ENCODE assay signal across 2 cellular contexts in the genomic region with DNA sequence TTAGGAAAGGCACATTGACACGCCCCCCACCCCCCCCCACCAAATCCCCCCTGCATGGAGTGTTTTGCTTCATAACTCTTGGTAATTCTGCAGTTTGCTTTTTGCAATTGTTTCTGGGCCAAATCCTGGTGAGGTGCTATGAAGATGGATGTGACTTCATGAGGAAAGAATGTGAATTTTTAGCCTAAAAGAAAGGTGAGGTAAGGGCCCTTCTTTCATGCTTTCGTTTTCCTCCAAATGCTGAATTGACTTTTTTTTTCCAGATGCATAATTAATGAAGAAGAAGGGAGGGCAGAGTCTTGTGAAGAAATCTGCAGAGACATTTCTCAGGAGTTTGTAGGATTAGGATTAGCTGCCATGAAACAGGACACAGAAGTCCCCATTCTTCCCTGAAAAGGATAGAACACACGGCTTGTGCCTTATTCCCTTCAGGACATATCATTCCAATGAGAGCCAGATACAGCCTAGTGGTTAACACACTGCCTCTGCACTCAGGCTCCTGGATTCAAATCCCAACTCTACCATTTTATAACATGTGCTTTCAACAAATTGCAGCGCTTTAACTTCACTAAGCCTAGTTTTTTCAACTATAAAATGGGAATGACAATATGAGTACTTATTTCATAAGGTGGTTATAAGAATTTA.
TF ChIP-seq lines count a peak whose summit lies in the region.

No MANE protein-coding gene starts in this region.

TF ChIP-seq in GM23338, 12 proteins besides CTCF, POLR2A, EP300 and RAD21 (continued from another document and continues in another):
- TF ChIP-seq CREB1 (CRISPR knock-in tag; IDR thresholded peaks at IDR 0.05; ENCODE audit: low read depth) (no peak), JUNB (IDR thresholded peaks at IDR 0.05; ENCODE audit: unreplicated experiment) (no peak), POLR2AphosphoS5 (IDR thresholded peaks at IDR 0.05; ENCODE audit: low read depth) (no peak), EZH2phosphoT487 (IDR thresholded peaks at IDR 0.05; ENCODE audit: unreplicated experiment) (no peak), EZH2 (IDR thresholded peaks at IDR 0.05; ENCODE audit: low read depth, unreplicated experiment) (no peak)
- TF ChIP-seq, protein P1, sequence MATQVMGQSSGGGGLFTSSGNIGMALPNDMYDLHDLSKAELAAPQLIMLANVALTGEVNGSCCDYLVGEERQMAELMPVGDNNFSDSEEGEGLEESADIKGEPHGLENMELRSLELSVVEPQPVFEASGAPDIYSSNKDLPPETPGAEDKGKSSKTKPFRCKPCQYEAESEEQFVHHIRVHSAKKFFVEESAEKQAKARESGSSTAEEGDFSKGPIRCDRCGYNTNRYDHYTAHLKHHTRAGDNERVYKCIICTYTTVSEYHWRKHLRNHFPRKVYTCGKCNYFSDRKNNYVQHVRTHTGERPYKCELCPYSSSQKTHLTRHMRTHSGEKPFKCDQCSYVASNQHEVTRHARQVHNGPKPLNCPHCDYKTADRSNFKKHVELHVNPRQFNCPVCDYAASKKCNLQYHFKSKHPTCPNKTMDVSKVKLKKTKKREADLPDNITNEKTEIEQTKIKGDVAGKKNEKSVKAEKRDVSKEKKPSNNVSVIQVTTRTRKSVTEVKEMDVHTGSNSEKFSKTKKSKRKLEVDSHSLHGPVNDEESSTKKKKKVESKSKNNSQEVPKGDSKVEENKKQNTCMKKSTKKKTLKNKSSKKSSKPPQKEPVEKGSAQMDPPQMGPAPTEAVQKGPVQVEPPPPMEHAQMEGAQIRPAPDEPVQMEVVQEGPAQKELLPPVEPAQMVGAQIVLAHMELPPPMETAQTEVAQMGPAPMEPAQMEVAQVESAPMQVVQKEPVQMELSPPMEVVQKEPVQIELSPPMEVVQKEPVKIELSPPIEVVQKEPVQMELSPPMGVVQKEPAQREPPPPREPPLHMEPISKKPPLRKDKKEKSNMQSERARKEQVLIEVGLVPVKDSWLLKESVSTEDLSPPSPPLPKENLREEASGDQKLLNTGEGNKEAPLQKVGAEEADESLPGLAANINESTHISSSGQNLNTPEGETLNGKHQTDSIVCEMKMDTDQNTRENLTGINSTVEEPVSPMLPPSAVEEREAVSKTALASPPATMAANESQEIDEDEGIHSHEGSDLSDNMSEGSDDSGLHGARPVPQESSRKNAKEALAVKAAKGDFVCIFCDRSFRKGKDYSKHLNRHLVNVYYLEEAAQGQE (IDR thresholded peaks at IDR 0.05; ENCODE audit: unreplicated experiment): no peak
- TF ChIP-seq, protein P2, sequence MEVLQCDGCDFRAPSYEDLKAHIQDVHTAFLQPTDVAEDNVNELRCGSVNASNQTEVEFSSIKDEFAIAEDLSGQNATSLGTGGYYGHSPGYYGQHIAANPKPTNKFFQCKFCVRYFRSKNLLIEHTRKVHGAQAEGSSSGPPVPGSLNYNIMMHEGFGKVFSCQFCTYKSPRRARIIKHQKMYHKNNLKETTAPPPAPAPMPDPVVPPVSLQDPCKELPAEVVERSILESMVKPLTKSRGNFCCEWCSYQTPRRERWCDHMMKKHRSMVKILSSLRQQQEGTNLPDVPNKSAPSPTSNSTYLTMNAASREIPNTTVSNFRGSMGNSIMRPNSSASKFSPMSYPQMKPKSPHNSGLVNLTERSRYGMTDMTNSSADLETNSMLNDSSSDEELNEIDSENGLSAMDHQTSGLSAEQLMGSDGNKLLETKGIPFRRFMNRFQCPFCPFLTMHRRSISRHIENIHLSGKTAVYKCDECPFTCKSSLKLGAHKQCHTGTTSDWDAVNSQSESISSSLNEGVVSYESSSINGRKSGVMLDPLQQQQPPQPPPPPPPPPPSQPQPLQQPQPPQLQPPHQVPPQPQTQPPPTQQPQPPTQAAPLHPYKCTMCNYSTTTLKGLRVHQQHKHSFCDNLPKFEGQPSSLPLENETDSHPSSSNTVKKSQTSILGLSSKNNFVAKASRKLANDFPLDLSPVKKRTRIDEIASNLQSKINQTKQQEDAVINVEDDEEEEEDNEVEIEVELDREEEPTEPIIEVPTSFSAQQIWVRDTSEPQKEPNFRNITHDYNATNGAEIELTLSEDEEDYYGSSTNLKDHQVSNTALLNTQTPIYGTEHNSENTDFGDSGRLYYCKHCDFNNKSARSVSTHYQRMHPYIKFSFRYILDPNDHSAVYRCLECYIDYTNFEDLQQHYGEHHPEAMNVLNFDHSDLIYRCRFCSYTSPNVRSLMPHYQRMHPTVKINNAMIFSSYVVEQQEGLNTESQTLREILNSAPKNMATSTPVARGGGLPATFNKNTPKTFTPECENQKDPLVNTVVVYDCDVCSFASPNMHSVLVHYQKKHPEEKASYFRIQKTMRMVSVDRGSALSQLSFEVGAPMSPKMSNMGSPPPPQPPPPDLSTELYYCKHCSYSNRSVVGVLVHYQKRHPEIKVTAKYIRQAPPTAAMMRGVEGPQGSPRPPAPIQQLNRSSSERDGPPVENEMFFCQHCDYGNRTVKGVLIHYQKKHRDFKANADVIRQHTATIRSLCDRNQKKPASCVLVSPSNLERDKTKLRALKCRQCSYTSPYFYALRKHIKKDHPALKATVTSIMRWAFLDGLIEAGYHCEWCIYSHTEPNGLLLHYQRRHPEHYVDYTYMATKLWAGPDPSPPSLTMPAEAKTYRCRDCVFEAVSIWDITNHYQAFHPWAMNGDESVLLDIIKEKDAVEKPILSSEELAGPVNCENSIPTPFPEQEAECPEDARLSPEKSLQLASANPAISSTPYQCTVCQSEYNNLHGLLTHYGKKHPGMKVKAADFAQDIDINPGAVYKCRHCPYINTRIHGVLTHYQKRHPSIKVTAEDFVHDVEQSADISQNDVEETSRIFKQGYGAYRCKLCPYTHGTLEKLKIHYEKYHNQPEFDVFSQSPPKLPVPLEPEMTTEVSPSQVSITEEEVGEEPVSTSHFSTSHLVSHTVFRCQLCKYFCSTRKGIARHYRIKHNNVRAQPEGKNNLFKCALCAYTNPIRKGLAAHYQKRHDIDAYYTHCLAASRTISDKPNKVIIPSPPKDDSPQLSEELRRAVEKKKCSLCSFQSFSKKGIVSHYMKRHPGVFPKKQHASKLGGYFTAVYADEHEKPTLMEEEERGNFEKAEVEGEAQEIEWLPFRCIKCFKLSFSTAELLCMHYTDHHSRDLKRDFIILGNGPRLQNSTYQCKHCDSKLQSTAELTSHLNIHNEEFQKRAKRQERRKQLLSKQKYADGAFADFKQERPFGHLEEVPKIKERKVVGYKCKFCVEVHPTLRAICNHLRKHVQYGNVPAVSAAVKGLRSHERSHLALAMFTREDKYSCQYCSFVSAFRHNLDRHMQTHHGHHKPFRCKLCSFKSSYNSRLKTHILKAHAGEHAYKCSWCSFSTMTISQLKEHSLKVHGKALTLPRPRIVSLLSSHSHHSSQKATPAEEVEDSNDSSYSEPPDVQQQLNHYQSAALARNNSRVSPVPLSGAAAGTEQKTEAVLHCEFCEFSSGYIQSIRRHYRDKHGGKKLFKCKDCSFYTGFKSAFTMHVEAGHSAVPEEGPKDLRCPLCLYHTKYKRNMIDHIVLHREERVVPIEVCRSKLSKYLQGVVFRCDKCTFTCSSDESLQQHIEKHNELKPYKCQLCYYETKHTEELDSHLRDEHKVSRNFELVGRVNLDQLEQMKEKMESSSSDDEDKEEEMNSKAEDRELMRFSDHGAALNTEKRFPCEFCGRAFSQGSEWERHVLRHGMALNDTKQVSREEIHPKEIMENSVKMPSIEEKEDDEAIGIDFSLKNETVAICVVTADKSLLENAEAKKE (CRISPR knock-in tag; IDR thresholded peaks at IDR 0.05): no peak
- TF ChIP-seq, protein P3, sequence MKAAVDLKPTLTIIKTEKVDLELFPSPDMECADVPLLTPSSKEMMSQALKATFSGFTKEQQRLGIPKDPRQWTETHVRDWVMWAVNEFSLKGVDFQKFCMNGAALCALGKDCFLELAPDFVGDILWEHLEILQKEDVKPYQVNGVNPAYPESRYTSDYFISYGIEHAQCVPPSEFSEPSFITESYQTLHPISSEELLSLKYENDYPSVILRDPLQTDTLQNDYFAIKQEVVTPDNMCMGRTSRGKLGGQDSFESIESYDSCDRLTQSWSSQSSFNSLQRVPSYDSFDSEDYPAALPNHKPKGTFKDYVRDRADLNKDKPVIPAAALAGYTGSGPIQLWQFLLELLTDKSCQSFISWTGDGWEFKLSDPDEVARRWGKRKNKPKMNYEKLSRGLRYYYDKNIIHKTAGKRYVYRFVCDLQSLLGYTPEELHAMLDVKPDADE (IDR thresholded peaks at IDR 0.05): no peak

TF ChIP-seq in WTC11, 78 proteins besides CTCF, POLR2A, EP300 and RAD21:
- TF ChIP-seq, protein P4, sequence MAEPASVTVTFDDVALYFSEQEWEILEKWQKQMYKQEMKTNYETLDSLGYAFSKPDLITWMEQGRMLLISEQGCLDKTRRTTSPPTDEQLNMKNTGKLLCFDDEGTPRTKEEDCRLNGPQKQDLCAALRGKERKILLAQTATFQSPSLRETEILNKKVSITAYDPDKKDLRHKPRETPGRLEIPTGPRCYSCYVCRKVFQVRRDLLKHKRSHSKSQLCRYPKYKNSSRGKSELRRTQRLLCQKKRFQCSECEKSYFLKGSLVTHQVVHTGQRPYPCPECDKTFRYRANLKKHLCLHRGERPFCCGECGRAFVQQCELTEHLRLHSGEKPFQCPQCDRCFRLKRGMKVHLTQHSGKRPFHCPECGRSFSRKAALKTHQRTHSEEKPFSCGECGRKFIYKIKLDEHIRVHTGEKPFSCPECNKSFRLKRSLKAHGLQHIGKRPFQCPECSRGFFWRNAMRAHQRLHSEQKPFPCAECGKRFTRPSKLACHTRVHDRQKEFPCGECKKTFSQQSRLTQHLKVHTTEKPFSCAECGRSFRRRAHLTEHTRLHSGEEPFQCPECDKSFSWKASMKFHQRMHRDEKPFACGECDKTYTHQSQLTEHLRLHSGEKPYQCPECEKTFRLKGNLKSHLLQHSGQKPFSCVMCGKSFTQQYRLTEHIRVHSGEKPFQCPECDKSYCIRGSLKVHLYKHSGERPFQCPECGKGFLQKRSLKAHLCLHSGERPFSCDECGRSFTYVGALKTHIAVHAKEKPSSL (CRISPR knock-in tag; conservative IDR thresholded peaks at IDR 0.05): no peak
- TF ChIP-seq, protein P5, sequence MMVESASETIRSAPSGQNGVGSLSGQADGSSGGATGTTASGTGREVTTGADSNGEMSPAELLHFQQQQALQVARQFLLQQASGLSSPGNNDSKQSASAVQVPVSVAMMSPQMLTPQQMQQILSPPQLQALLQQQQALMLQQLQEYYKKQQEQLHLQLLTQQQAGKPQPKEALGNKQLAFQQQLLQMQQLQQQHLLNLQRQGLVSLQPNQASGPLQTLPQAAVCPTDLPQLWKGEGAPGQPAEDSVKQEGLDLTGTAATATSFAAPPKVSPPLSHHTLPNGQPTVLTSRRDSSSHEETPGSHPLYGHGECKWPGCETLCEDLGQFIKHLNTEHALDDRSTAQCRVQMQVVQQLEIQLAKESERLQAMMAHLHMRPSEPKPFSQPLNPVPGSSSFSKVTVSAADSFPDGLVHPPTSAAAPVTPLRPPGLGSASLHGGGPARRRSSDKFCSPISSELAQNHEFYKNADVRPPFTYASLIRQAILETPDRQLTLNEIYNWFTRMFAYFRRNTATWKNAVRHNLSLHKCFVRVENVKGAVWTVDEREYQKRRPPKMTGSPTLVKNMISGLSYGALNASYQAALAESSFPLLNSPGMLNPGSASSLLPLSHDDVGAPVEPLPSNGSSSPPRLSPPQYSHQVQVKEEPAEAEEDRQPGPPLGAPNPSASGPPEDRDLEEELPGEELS (CRISPR knock-in tag; IDR thresholded peaks at IDR 0.05): no peak
- TF ChIP-seq SP1 (CRISPR knock-in tag; conservative IDR thresholded peaks at IDR 0.05) (no peak), SMAD4 (CRISPR knock-in tag; IDR thresholded peaks at IDR 0.05) (no peak)
